17 cellular contexts compared by ENCODE assay signal in genomic region chr4:41476310-41476709, GRCh38.
"Had no signal": no experiment of that assay in that cellular context is flagged by ENCODE, and none has a peak within 500 bp of the region (broad histone marks: within the 10 kb centered on the region; RNA-seq: fewer than 3 reads in every experiment).

No MANE protein-coding gene starts in this region.

- H3K36me3 ChIP-seq: right atrium auricular region, transverse colon had no signal

- FAIRE-seq: endothelial cell of umbilical vein had no signal

- ATAC-seq: activated naive CD4-positive, alpha-beta T cell treated with anti-CD3 and anti-CD28 coated beads, Interleukin-2, amount 50 U/mL, for 72 hours; activated T-cell treated with anti-CD3 and anti-CD28 coated beads, Interleukin-2, amount 50 U/mL, for 72 hours; naive thymus-derived CD8-positive, alpha-beta T cell had no signal

- H3K27ac ChIP-seq: right atrium auricular region, transverse colon had no signal

- H3K9me3 ChIP-seq: right atrium auricular region, transverse colon had no signal

- H3K4me3 ChIP-seq: right atrium auricular region, transverse colon had no signal

- H3K27me3 ChIP-seq: right atrium auricular region, transverse colon had no signal

- H3K4me1 ChIP-seq: transverse colon had no signal

- DNase-seq: activated CD4-positive, alpha-beta T cell treated with anti-CD3 and anti-CD28 coated beads, Interleukin-2, amount 10 ng/mL, durations not matched to agents 7 days and 5 days; activated CD8-positive, alpha-beta memory T cell treated with anti-CD3 and anti-CD28 coated beads, Interleukin-2, amount 50 U/mL, for 48 hours; activated gamma-delta T cell; activated T-cell treated with anti-CD3 and anti-CD28 coated beads, Interleukin-2, amount 50 U/mL, for 72 hours; central memory CD4-positive, alpha-beta T cell; cortex of kidney; effector CD8-positive, alpha-beta T cell; foreskin fibroblast; glutamatergic neuron; mesenchymal stem cell; naive thymus-derived CD8-positive, alpha-beta T cell; stimulated activated CD4-positive, alpha-beta T cell treated with anti-CD3 and anti-CD28 coated beads, Interleukin-2, amount 100 ng/mL, for 48 hours; stimulated activated naive CD4-positive, alpha-beta T cell; transverse colon had no signal
